In the genomic region with DNA sequence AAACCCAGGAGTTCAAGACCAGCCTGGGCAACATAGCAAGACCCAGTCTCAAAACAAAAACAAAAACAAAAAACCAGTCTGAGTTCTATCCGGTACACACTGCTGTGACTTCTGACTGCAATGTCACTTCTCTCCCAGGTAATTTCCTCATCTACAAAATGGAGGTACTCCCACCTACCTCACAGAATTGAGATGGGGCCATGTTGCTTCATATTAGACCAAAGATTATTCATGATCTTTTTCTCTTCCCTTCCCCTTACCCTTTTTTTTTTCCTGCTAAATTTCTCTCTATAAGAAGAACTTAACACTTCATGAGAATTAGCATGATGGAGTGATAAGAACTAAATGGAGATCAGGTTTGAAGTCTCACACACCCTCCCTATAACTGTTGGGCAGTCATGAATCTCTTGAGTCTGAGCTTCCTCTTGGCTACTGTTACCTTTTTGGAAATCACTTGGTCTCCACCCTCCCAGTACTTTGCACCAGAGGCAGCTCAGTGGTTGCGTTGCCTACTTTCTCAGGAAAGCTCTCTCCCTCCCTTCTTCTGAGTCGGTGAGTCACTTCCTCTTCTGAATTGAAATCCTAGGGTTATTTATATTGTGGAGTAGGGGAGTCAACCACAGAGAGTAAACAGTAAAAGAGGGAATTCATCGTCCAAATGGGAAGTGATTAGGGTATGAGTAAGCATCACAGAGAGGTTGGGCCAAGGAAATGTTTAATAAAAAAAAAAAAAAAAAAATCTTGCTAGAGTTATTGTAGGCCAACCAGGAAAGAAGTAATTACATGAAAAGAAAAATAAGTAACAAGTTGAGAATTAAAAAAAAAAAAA, we compare ENCODE assay signal across 8 cellular contexts. TPM values are rescaled to one million over a fixed set of nuclear protein-coding genes. Genes with fewer than 3 reads are reported as not detected.
A peak's percentile ranks its signal among the peaks of the same experiment; 100 is the strongest.
DNase-seq lines count a peak whose midpoint lies in the region; ATAC-seq, FAIRE-seq and TF ChIP-seq lines count a peak whose summit lies in the region.

No MANE protein-coding gene starts in this region.

- FAIRE-seq in GM19239 (lab: Jason Lieb, UNC): peak; percentile 42
- FAIRE-seq in RCC 7860 (lab: Jason Lieb, UNC): peak; percentile 97

- ATAC-seq in HG02623 (IDR thresholded peaks at IDR 0.05; ENCODE audit: unreplicated experiment) (no peak), HG02885 (IDR thresholded peaks at IDR 0.05; ENCODE audit: poor library complexity, unreplicated experiment) (no peak), HG03439 (IDR thresholded peaks at IDR 0.05; ENCODE audit: unreplicated experiment) (no peak)

- peak overlapping the region; percentile 63 to 69 for H3K27ac ChIP-seq in mucosa of rectum (ENCODE audit: low read depth in 2 of 2, low read length in 2 of 2)

- no peaks in the 10 kb centered on the region for H3K27me3 ChIP-seq in mucosa of rectum (ENCODE audit: control insufficient read depth in 2 of 2, insufficient read depth in 2 of 2, low read length in 2 of 2)

- peaks cover 7% of the 10 kb centered on the region for H3K4me1 Mint-ChIP-seq in endothelial cell (ENCODE audit: unreplicated experiment)

- DNase-seq in 8988T (peak; percentile 45), GM19239 (ENCODE audit: insufficient read length, low spot score) (no peak), RCC 7860 (ENCODE audit: low spot score) (peak; percentile 96), endothelial cell (ENCODE audit: low spot score) (no peak)

- peaks cover 3 to 8% of the 10 kb centered on the region in 2 donors for H3K36me3 ChIP-seq in mucosa of rectum (ENCODE audit: control insufficient read depth in 2 of 2, insufficient read depth in 2 of 2, low read length in 2 of 2)

- no peaks in the 10 kb centered on the region for H3K27me3 Mint-ChIP-seq in endothelial cell (ENCODE audit: unreplicated experiment)

- no peaks in the 10 kb centered on the region for H3K9me3 Mint-ChIP-seq in endothelial cell (ENCODE audit: unreplicated experiment)

- H3K4me3 Mint-ChIP-seq in endothelial cell (ENCODE audit: unreplicated experiment): no peak overlapping the region

- no peaks in the 10 kb centered on the region for H3K9me3 ChIP-seq in mucosa of rectum (ENCODE audit: control insufficient read depth in 2 of 2, low read length in 2 of 2)

- peaks cover 0 to 34% of the 10 kb centered on the region in 2 donors for H3K4me1 ChIP-seq in mucosa of rectum (ENCODE audit: control insufficient read depth in 2 of 2, insufficient read depth in 2 of 2, low read length in 2 of 2)

- no peak for TF ChIP-seq CTCF in endothelial cell (IDR thresholded peaks at IDR 0.05; ENCODE audit: unreplicated experiment)

- H3K27ac Mint-ChIP-seq in endothelial cell (ENCODE audit: unreplicated experiment): peak overlapping the region; percentile 34

- no peak overlapping the region for H3K4me3 ChIP-seq in mucosa of rectum (ENCODE audit: low read length in 2 of 2)

- H3K36me3 Mint-ChIP-seq in endothelial cell (ENCODE audit: low read depth, unreplicated experiment): no peaks in the 10 kb centered on the region

- no peak overlapping the region for H3K9ac ChIP-seq in mucosa of rectum (ENCODE audit: low read depth in 1 of 2, low read length in 2 of 2)

RNA-seq across cellular contexts. Expression of a gene that starts 59.9 kb away (rescaled TPM):
- total RNA-seq in endothelial cell (ENCODE audit: unreplicated experiment): 1.3 TPM

Comparison
In these comparisons a context has a peak if more than half of its experiments do, and no peak if none do; other contexts are left out.
1. DNase-seq: peak in 8988T (single experiment) and RCC 7860 (single experiment); none in GM19239 (single experiment) and endothelial cell (single experiment).